ENCODE assay signal across 25 cellular contexts in the genomic region with DNA sequence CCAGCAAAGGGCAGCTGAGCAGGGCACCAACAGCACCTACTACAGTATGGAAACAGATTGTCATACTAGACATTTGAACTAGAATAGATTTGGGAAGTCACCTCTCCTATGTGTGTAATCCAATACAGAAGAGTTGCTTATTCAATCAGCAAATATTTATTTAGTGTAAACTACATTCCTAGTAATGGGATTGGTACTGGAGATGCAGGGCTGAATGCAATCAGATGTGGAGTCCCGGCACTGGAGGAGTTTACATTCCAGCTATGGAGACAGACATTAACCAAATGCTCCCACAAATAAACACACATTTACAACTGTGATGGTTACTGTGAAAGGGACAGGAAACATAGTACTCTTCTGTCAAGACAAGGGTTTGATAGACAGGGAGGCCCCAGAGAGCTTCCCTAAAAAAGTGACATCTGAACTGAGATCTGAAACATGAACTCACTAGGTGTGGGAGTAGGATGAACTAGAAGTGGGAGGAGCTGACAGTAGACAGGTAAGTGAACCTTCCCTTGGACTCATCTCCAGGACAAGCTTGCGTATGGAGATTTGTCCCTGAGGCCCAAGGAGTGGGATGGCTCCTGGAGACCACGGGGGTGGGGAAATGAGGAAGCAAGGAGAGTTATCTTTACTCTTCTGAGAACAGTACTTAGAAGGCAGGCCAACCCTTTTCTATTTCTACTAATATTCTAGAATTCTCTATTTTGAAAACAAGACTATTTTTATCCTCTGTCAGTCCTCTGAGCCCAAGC.
DNase-seq lines count a peak whose midpoint lies in the region; ATAC-seq and TF ChIP-seq lines count a peak whose summit lies in the region.
"Had no signal": no experiment of that assay in that cellular context is flagged by ENCODE, and none has a peak within 500 bp of the region (broad histone marks: within the 10 kb centered on the region; RNA-seq: fewer than 3 reads in every experiment).

No MANE protein-coding gene starts in this region.

- no CpG with 5 or more reads among the region's 3 CpGs for WGBS in neuronal stem cell (ENCODE audit: extremely low coverage in 2 of 2, insufficient read length in 2 of 2, insufficient replicate concordance in 1 of 2), 2 donors

- intact Hi-C loops in CD14-positive monocyte (cut with micrococcal nuclease) (no loop called here), mucosa of descending colon (cut with DNase I, micrococcal nuclease) (loop anchor here in 1 of 2 donors (10.0 kb wide), 1 partner anchor 416 kb away; a partner anchor contains a TSS)

- peak overlapping the region in 1 of 7 donors; percentile 45 for H3K27ac Mint-ChIP-seq in CD14-positive monocyte
- H3K27ac Mint-ChIP-seq: activated B cell treated with CpG ODN at 0.5 μM for 24 hours; activated naive CD8-positive, alpha-beta T cell; CD4-positive, alpha-beta memory T cell had no signal

- H3K23ac ChIP-seq in neuronal stem cell (ENCODE audit: low read depth, low read length, poor library complexity): no peak overlapping the region

- peak overlapping the region; percentile 48 for H2AK5ac ChIP-seq in neuronal stem cell (ENCODE audit: low read depth, low read length)

- H3K36me3 ChIP-seq in SJSA1 (no peaks in the 10 kb centered on the region), neuronal stem cell (replicated peaks in 1 of 2; ENCODE audit: control insufficient read depth in 2 of 2, insufficient read depth in 2 of 2, low read length in 2 of 2) (no peaks in the 10 kb centered on the region), mucosa of descending colon (ENCODE audit: low read depth) (no peaks in the 10 kb centered on the region)
- H3K36me3 ChIP-seq: ascending aorta, heart left ventricle, right lobe of liver had no signal

- no peak overlapping the region for H2BK15ac ChIP-seq in neuronal stem cell (ENCODE audit: low read length)

- H3K9me3 Mint-ChIP-seq in CD14-positive monocyte: no peaks in the 10 kb centered on the region
- H3K9me3 Mint-ChIP-seq: activated B cell treated with CpG ODN at 0.5 μM for 24 hours; CD4-positive, alpha-beta memory T cell had no signal

- ATAC-seq in mucosa of descending colon: no peak
- ATAC-seq: heart left ventricle; right lobe of liver; SK-N-SH treated with all-trans-retinoic acid at 6 μM for 48 hours; stimulated activated naive CD8-positive, alpha-beta T cell treated with anti-CD3 and anti-CD28 coated beads, Interleukin-15, Interleukin-2, amounts not matched to agents 100 U/mL and 50 U/mL, for 24 hours had no signal

- no peak overlapping the region for H2BK5ac ChIP-seq in neuronal stem cell (ENCODE audit: low read length)

- H3K27ac ChIP-seq in SJSA1: peak overlapping the region; percentile 37
- no peak overlapping the region for H3K27ac ChIP-seq in neuronal stem cell (replicated peaks; ENCODE audit: low read length)
- H3K27ac ChIP-seq: ascending aorta, heart left ventricle, right lobe of liver had no signal

- H3K36me3 Mint-ChIP-seq in CD14-positive monocyte: no peaks in the 10 kb centered on the region
- H3K36me3 Mint-ChIP-seq: activated naive CD8-positive, alpha-beta T cell; CD4-positive, alpha-beta memory T cell had no signal

- no peak overlapping the region for H3K14ac ChIP-seq in neuronal stem cell (ENCODE audit: low read length)

- no peak overlapping the region for H2BK12ac ChIP-seq in neuronal stem cell (ENCODE audit: low read length)

- H3K9ac ChIP-seq in neuronal stem cell (ENCODE audit: low read depth, low read length, poor library complexity): no peak overlapping the region

- peaks cover 17% of the 10 kb centered on the region for H3K4me1 Mint-ChIP-seq in CD14-positive monocyte
- H3K4me1 Mint-ChIP-seq: activated B cell treated with CpG ODN at 0.5 μM for 24 hours; CD4-positive, alpha-beta memory T cell had no signal

- no peaks in the 10 kb centered on the region for H3K79me1 ChIP-seq in neuronal stem cell (ENCODE audit: low read depth, low read length)

- H2AFZ ChIP-seq in neuronal stem cell (ENCODE audit: low read length): no peak overlapping the region

- no peak overlapping the region for H3K18ac ChIP-seq in neuronal stem cell (ENCODE audit: low read length)

- DNase-seq in H4 (ENCODE audit: low spot score) (peak; percentile 51), SJSA1 (ENCODE audit: low read depth in 1 of 2, low spot score in 2 of 2) (peak; percentile 54 to 74), fibroblast of villous mesenchyme (ENCODE audit: low read depth) (peak; percentile 62), neuronal stem cell (ENCODE audit: low spot score) (no peak), CD14-positive monocyte (ENCODE audit: low spot score) (no peak), T1000 (lab: John Stamatoyannopoulos, UW) (no peak), mucosa of descending colon (no peak)
- DNase-seq: activated B cell treated with CpG ODN at 0.5 μM for 24 hours; CD4-positive, alpha-beta memory T cell; central memory CD4-positive, alpha-beta T cell; DMS 273 treated with DMSO at 0.1 percent for 48 hours; GDM1; GOT3; heart left ventricle; NCI-H1105 treated with DMSO at 0.1 percent for 48 hours; NCI-H2081; NCI-H82; right lobe of liver; stimulated activated CD4-positive, alpha-beta T cell treated with anti-CD3 and anti-CD28 coated beads, Interleukin-12 subunit alpha, Interleukin-12 subunit beta, amount 100 ng/mL, for 4 hours; stimulated activated CD4-positive, alpha-beta T cell treated with anti-CD3 and anti-CD28 coated beads, Interleukin-4, amount 100 ng/mL, for 24 hours; stimulated activated naive CD8-positive, alpha-beta T cell treated with anti-CD3 and anti-CD28 coated beads, Interleukin-15, Interleukin-2, amounts not matched to agents 100 U/mL and 50 U/mL, for 24 hours; T-helper 2 cell had no signal

- no peak overlapping the region for H4K8ac ChIP-seq in neuronal stem cell (ENCODE audit: low read depth, low read length)

- H3K4me3 ChIP-seq in SJSA1: no peak overlapping the region
- no peak overlapping the region for H3K4me3 ChIP-seq in fibroblast of villous mesenchyme (ENCODE audit: low read depth, low read length)
- H3K4me3 ChIP-seq in neuronal stem cell (ENCODE audit: low read length in 2 of 2): no peak overlapping the region
- no peak overlapping the region for H3K4me3 ChIP-seq in mucosa of descending colon
- H3K4me3 ChIP-seq: ascending aorta, heart left ventricle, right lobe of liver had no signal

- no peak overlapping the region for H4K91ac ChIP-seq in neuronal stem cell (ENCODE audit: low read depth, low read length, poor library complexity)

- no peak for TF ChIP-seq CTCF in fibroblast of villous mesenchyme (IDR thresholded peaks at IDR 0.05; ENCODE audit: insufficient read depth, low read depth, low read length)
- no peak for TF ChIP-seq CTCF in CD14-positive monocyte (IDR thresholded peaks at IDR 0.05)
- TF ChIP-seq CTCF in mucosa of descending colon (IDR thresholded peaks at IDR 0.05): no peak

- H3K27me3 ChIP-seq in SJSA1 (replicated peaks) (no peaks in the 10 kb centered on the region), neuronal stem cell (ENCODE audit: control insufficient read depth in 3 of 3, insufficient read depth in 3 of 3, low read depth in 1 of 3, low read length in 3 of 3) (no peaks in the 10 kb centered on the region)
- H3K27me3 ChIP-seq: ascending aorta, heart left ventricle, right lobe of liver had no signal

- H2BK120ac ChIP-seq in neuronal stem cell (ENCODE audit: low read depth, low read length): no peak overlapping the region

- peaks cover 15% of the 10 kb centered on the region for H3K4me1 ChIP-seq in SJSA1 (replicated peaks)
- H3K4me1 ChIP-seq in neuronal stem cell (ENCODE audit: control insufficient read depth in 2 of 2, insufficient read depth in 1 of 2, low read depth in 1 of 2, low read length in 2 of 2): no peaks in the 10 kb centered on the region
- no peaks in the 10 kb centered on the region for H3K4me1 ChIP-seq in mucosa of descending colon (ENCODE audit: low read depth)
- H3K4me1 ChIP-seq: ascending aorta, right lobe of liver had no signal

- H3K4ac ChIP-seq in neuronal stem cell (ENCODE audit: low read length): no peak overlapping the region

- no peak overlapping the region for H3K4me3 Mint-ChIP-seq in CD14-positive monocyte
- H3K4me3 Mint-ChIP-seq: activated B cell treated with CpG ODN at 0.5 μM for 24 hours; activated naive CD8-positive, alpha-beta T cell; CD4-positive, alpha-beta memory T cell had no signal

- H3K4me2 ChIP-seq in neuronal stem cell (ENCODE audit: insufficient read depth, low read length, poor library complexity, severe bottlenecking): no peak overlapping the region

- peaks cover 4 to 5% (median 5%) of the 10 kb centered on the region in 3 donors for H3K27me3 Mint-ChIP-seq in CD14-positive monocyte (ENCODE audit: low read depth in 3 of 3)
- H3K27me3 Mint-ChIP-seq: activated naive CD8-positive, alpha-beta T cell; CD4-positive, alpha-beta memory T cell had no signal

- H3K9me3 ChIP-seq in SJSA1 (replicated peaks) (no peaks in the 10 kb centered on the region), neuronal stem cell (replicated peaks in 1 of 2; ENCODE audit: control insufficient read depth in 2 of 2, insufficient read depth in 1 of 2, low read depth in 1 of 2, low read length in 2 of 2) (no peaks in the 10 kb centered on the region), mucosa of descending colon (no peaks in the 10 kb centered on the region)
- H3K9me3 ChIP-seq: ascending aorta, heart left ventricle, right lobe of liver had no signal

Comparison
In these comparisons a context has a peak if more than half of its experiments do, and no peak if none do; other contexts are left out.
1. DNase-seq: peak in H4 (single experiment), SJSA1 (2 of 2) and fibroblast of villous mesenchyme (single experiment); none in neuronal stem cell (single experiment), CD14-positive monocyte (single experiment), T1000 (single experiment) and mucosa of descending colon (0 of 3).